In the genomic region with DNA sequence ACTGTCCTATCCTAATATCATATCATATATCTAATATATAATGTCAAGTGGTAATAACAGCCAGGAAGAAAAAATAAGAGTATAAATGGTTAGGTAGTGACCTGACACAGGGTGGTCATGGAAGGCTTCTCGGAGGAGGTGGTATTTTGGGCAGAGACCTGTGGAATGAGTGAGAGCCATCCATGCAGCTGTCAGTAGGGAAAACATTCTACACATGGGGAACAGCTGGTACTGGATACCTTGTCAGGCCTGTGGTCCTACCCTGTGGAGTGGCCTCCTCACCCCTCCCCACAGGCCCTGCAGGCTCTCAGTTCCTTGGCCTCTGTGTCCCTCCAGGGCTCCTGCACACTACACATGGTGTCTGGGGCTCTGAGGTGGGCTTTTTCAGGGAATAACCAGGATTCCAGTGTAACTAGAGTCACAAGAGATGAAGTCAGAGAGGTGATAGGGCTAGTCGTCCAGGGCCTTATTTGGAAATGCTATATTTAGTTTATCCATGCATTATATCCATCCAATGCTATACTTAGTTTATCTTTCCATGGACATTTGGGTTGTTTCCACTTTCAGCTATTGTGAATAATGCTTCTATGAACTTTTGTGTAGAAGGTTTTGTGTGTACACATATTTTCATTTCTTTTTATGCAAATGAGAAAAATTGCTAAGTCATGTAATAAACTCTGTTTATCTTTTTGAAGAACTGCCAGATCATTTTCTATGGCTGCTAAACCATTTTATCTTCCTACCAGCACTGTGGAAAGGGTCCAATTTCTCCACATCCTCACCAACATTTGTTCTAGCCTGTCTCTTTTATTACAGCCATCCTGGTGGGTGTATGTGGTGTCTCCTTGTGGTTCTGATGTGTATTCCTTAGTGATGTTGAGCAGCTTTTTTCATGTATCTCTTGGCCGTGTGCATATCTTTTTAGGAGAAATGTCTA, we compare ENCODE assay signal across 21 cellular contexts.
DNase-seq lines count a peak whose midpoint lies in the region; ATAC-seq and TF ChIP-seq lines count a peak whose summit lies in the region.
"Had no signal": no experiment of that assay in that cellular context is flagged by ENCODE, and none has a peak within 500 bp of the region (broad histone marks: within the 10 kb centered on the region; RNA-seq: fewer than 3 reads in every experiment).

No MANE protein-coding gene starts in this region.

- H3K79me2 ChIP-seq in SK-N-SH (ENCODE audit: insufficient read depth) = no peaks in the 10 kb centered on the region

- DNase-seq in Ammon's horn (ENCODE audit: low spot score) (peak; percentile 30), RPMI7951 (ENCODE audit: low read depth) (peak; percentile 30), esophagus muscularis mucosa (ENCODE audit: extremely low spot score) (no peak), iris pigment epithelial cell (ENCODE audit: low read depth) (peak; percentile 11), SK-N-SH (no peak), HPDE6-E6E7 (ENCODE audit: extremely low spot score) (no peak)
- DNase-seq in activated naive CD4-positive, alpha-beta T cell treated with anti-CD3 and anti-CD28 coated beads, Interleukin-2, amount 10 ng/mL, durations not matched to agents 7 days and 5 days = no peak
- no peak for DNase-seq in activated T-cell treated with anti-CD3 and anti-CD28 coated beads, Interleukin-2, amount 50 U/mL, for 4 hours
- DNase-seq: activated CD4-positive, alpha-beta T cell treated with anti-CD3 and anti-CD28 coated beads for 36 hours; activated CD8-positive, alpha-beta memory T cell treated with anti-CD3 and anti-CD28 coated beads, Interleukin-2, amount 10 ng/mL, durations not matched to agents 7 days and 5 days; activated effector memory CD4-positive, alpha-beta T cell treated with anti-CD3 and anti-CD28 coated beads, Interleukin-2, amount 50 U/mL, for 16 hours; amniotic stem cell; Caco-2; NCI-H2029 treated with DMSO at 0.1 percent for 48 hours; NCI-H510A treated with DMSO at 0.1 percent for 48 hours; pancreas; stimulated activated CD4-positive, alpha-beta T cell treated with anti-CD3 and anti-CD28 coated beads, Interleukin-2, amount 100 ng/mL, for 48 hours; T1000 had no signal

- intact Hi-C loops in esophagus muscularis mucosa (cut with DNase I) = no loop called here

- H3K9me2 ChIP-seq in SK-N-SH = no peaks in the 10 kb centered on the region

- peaks cover 4% of the 10 kb centered on the region for H3K27me3 Mint-ChIP-seq in activated naive CD4-positive, alpha-beta T cell treated with anti-CD3 and anti-CD28 coated beads, Interleukin-2, amount 10 ng/mL, durations not matched to agents 7 days and 5 days
- H3K27me3 Mint-ChIP-seq in activated T-cell treated with anti-CD3 and anti-CD28 coated beads, Interleukin-2, amount 50 U/mL, for 4 hours (ENCODE audit: low read depth) = peaks cover 1% of the 10 kb centered on the region

- H3K27ac Mint-ChIP-seq in activated naive CD4-positive, alpha-beta T cell treated with anti-CD3 and anti-CD28 coated beads, Interleukin-2, amount 10 ng/mL, durations not matched to agents 7 days and 5 days = no peak overlapping the region
- H3K27ac Mint-ChIP-seq: activated CD4-positive, alpha-beta T cell treated with anti-CD3 and anti-CD28 coated beads for 36 hours; activated CD8-positive, alpha-beta memory T cell treated with anti-CD3 and anti-CD28 coated beads, Interleukin-2, amount 10 ng/mL, durations not matched to agents 7 days and 5 days; B cell had no signal

- H3K9me3 Mint-ChIP-seq in activated naive CD4-positive, alpha-beta T cell treated with anti-CD3 and anti-CD28 coated beads, Interleukin-2, amount 10 ng/mL, durations not matched to agents 7 days and 5 days = no peaks in the 10 kb centered on the region
- H3K9me3 Mint-ChIP-seq in activated T-cell treated with anti-CD3 and anti-CD28 coated beads, Interleukin-2, amount 50 U/mL, for 4 hours = no peaks in the 10 kb centered on the region

- WGBS in esophagus muscularis mucosa = 57% methylated on average over 3 of the region's 3 CpGs
- 79% methylated on average over 3 of the region's 3 CpGs for WGBS in SK-N-SH (ENCODE audit: low lambda C conversion rate)

- POLR2A ChIA-PET in SK-N-SH (lab: Yijun Ruan, JAX) = no interaction called here

- H4K20me1 ChIP-seq in SK-N-SH (ENCODE audit: insufficient read depth) = no peaks in the 10 kb centered on the region

- H3K36me3 ChIP-seq in esophagus muscularis mucosa = no peaks in the 10 kb centered on the region
- H3K36me3 ChIP-seq in SK-N-SH (replicated peaks in 1 of 2; ENCODE audit: control insufficient read depth in 1 of 2, insufficient read depth in 2 of 2, low read length in 1 of 2) = peaks cover 0 to 2% of the 10 kb centered on the region in 2 experiments
- H3K36me3 ChIP-seq: pancreas, SJSA1, vagina had no signal

- TF ChIP-seq POLR2A in esophagus muscularis mucosa (IDR thresholded peaks at IDR 0.05; ENCODE audit: low read depth) = no peak

- TF ChIP-seq RAD21 in SK-N-SH (IDR thresholded peaks at IDR 0.05; ENCODE audit: low read length) = no peak

- H3K27ac ChIP-seq in esophagus muscularis mucosa (replicated peaks in 1 of 4) (peak overlapping the region in 3 of 4 donors; percentile 32 to 54 (median 39)), SK-N-SH (ENCODE audit: low read depth in 2 of 2, low read length in 1 of 2) (peak overlapping the region in 1 of 2 experiments; percentile 12; a peak in 2 of 4 replicates)
- H3K27ac ChIP-seq: pancreas, SJSA1, vagina had no signal

- H3K4me3 ChIP-seq in esophagus muscularis mucosa (no peak overlapping the region), SK-N-SH (ENCODE audit: low read depth in 2 of 2, low read length in 1 of 2) (no peak overlapping the region)
- H3K4me3 ChIP-seq: pancreas, SJSA1, vagina had no signal

- H3K9ac ChIP-seq in SK-N-SH = no peak overlapping the region

- no peak overlapping the region for H2AFZ ChIP-seq in SK-N-SH (ENCODE audit: low read depth)

- no peak overlapping the region for H3K4me3 Mint-ChIP-seq in activated naive CD4-positive, alpha-beta T cell treated with anti-CD3 and anti-CD28 coated beads, Interleukin-2, amount 10 ng/mL, durations not matched to agents 7 days and 5 days
- no peak overlapping the region for H3K4me3 Mint-ChIP-seq in activated T-cell treated with anti-CD3 and anti-CD28 coated beads, Interleukin-2, amount 50 U/mL, for 4 hours
- H3K4me3 Mint-ChIP-seq: activated CD4-positive, alpha-beta T cell treated with anti-CD3 and anti-CD28 coated beads for 36 hours; activated CD8-positive, alpha-beta memory T cell treated with anti-CD3 and anti-CD28 coated beads, Interleukin-2, amount 10 ng/mL, durations not matched to agents 7 days and 5 days; B cell had no signal

- H3F3A ChIP-seq in SK-N-SH (replicated peaks; ENCODE audit: insufficient read depth) = no peaks in the 10 kb centered on the region

- CTCF ChIA-PET in SK-N-SH (lab: Yijun Ruan, JAX) = interaction anchor here (0.9 to 2.6 kb wide), 3 partner anchors 10 to 735 kb away, joined by 3 to 15 read pairs (median 3); no protein-coding TSS in a partner anchor
- CTCF ChIA-PET in activated naive CD4-positive, alpha-beta T cell treated with anti-CD3 and anti-CD28 coated beads, Interleukin-2, amount 10 ng/mL, durations not matched to agents 7 days and 5 days (lab: Charles Lee) = no interaction called here

- no peaks in the 10 kb centered on the region for H3K9me3 ChIP-seq in esophagus muscularis mucosa
- H3K9me3 ChIP-seq in SK-N-SH = no peaks in the 10 kb centered on the region
- H3K9me3 ChIP-seq: Caco-2, pancreas, SJSA1, vagina had no signal

- H3K4me1 ChIP-seq in esophagus muscularis mucosa = peaks cover 3 to 32% (median 26%) of the 10 kb centered on the region in 4 donors
- peaks cover 7 to 10% of the 10 kb centered on the region in 2 experiments; a peak in 2 of 4 replicates for H3K4me1 ChIP-seq in SK-N-SH (ENCODE audit: control insufficient read depth in 1 of 2, insufficient read depth in 2 of 2, low read depth in 1 of 2, low read length in 1 of 2)
- H3K4me1 ChIP-seq: Caco-2, pancreas had no signal

- no peak overlapping the region for H3K4me2 ChIP-seq in SK-N-SH

- H3K27me3 ChIP-seq in esophagus muscularis mucosa = no peaks in the 10 kb centered on the region
- H3K27me3 ChIP-seq in SK-N-SH (ENCODE audit: insufficient read depth) = no peaks in the 10 kb centered on the region
- H3K27me3 ChIP-seq: pancreas, SJSA1, vagina had no signal

- no peak for ATAC-seq in activated T-cell treated with anti-CD3 and anti-CD28 coated beads, Interleukin-2, amount 50 U/mL, for 4 hours
- ATAC-seq: activated CD4-positive, alpha-beta T cell treated with anti-CD3 and anti-CD28 coated beads for 36 hours; activated CD8-positive, alpha-beta memory T cell treated with anti-CD3 and anti-CD28 coated beads, Interleukin-2, amount 10 ng/mL, durations not matched to agents 7 days and 5 days; pancreas had no signal

- no peak for TF ChIP-seq CTCF in esophagus muscularis mucosa (IDR thresholded peaks at IDR 0.05)
- no peak; the same call in 1 of the 2 replicates for TF ChIP-seq CTCF in SK-N-SH (IDR thresholded peaks at IDR 0.05)

- no peaks in the 10 kb centered on the region for H3K36me3 Mint-ChIP-seq in activated naive CD4-positive, alpha-beta T cell treated with anti-CD3 and anti-CD28 coated beads, Interleukin-2, amount 10 ng/mL, durations not matched to agents 7 days and 5 days
- H3K36me3 Mint-ChIP-seq in activated T-cell treated with anti-CD3 and anti-CD28 coated beads, Interleukin-2, amount 50 U/mL, for 4 hours (ENCODE audit: insufficient read depth) = no peaks in the 10 kb centered on the region
- H3K36me3 Mint-ChIP-seq: activated CD8-positive, alpha-beta memory T cell treated with anti-CD3 and anti-CD28 coated beads, Interleukin-2, amount 10 ng/mL, durations not matched to agents 7 days and 5 days had no signal

- TF ChIP-seq EP300 in esophagus muscularis mucosa (IDR thresholded peaks at IDR 0.05) = no peak
- no peak for TF ChIP-seq EP300 in SK-N-SH (IDR thresholded peaks at IDR 0.05; ENCODE audit: borderline replicate concordance in 1 of 2, low read depth in 1 of 2, low read length in 1 of 2)

- H3K4me1 Mint-ChIP-seq in activated naive CD4-positive, alpha-beta T cell treated with anti-CD3 and anti-CD28 coated beads, Interleukin-2, amount 10 ng/mL, durations not matched to agents 7 days and 5 days = no peaks in the 10 kb centered on the region
- H3K4me1 Mint-ChIP-seq in activated T-cell treated with anti-CD3 and anti-CD28 coated beads, Interleukin-2, amount 50 U/mL, for 4 hours (ENCODE audit: low read depth) = no peaks in the 10 kb centered on the region
- H3K4me1 Mint-ChIP-seq: activated CD4-positive, alpha-beta T cell treated with anti-CD3 and anti-CD28 coated beads for 36 hours; activated CD8-positive, alpha-beta memory T cell treated with anti-CD3 and anti-CD28 coated beads, Interleukin-2, amount 10 ng/mL, durations not matched to agents 7 days and 5 days; B cell had no signal

TF ChIP-seq in SK-N-SH, 30 proteins besides CTCF, POLR2A, EP300 and RAD21 (continues in another document):
- TF ChIP-seq NFIC (IDR thresholded peaks at IDR 0.05; ENCODE audit: borderline replicate concordance) = no peak
- no peak for TF ChIP-seq USF1 (IDR thresholded peaks at IDR 0.05; ENCODE audit: borderline replicate concordance, low read depth)

Comparison
In these comparisons a context has a peak if more than half of its experiments do, and no peak if none do; other contexts are left out.
1. DNase-seq: peak in Ammon's horn (single experiment), RPMI7951 (single experiment) and iris pigment epithelial cell (single experiment); none in esophagus muscularis mucosa (single experiment), SK-N-SH (single experiment), activated naive CD4-positive, alpha-beta T cell treated with anti-CD3 and anti-CD28 coated beads, Interleukin-2, amount 10 ng/mL, durations not matched to agents 7 days and 5 days (single experiment), activated T-cell treated with anti-CD3 and anti-CD28 coated beads, Interleukin-2, amount 50 U/mL, for 4 hours (single experiment) and HPDE6-E6E7 (single experiment).